ENCODE assay signal across 25 cellular contexts in genomic region chr2:6812857-6813530, GRCh38. TPM values are rescaled to one million over a fixed set of nuclear protein-coding genes. Genes with fewer than 3 reads are reported as not detected.
DNase-seq lines count a peak whose midpoint lies in the region; ATAC-seq and TF ChIP-seq lines count a peak whose summit lies in the region.
"Had no signal": no experiment of that assay in that cellular context is flagged by ENCODE, and none has a peak within 500 bp of the region (broad histone marks: within the 10 kb centered on the region; RNA-seq: fewer than 3 reads in every experiment).

No MANE protein-coding gene starts in this region.

- WGBS in gastroesophageal sphincter (ENCODE audit: low coverage in 1 of 2), 2 donors, result 61% methylated on average over 5 of the region's 12 CpGs; no CpG with 5 or more reads in 1 of the 2 donors

- no peak for TF ChIP-seq EP300 in gastroesophageal sphincter (IDR thresholded peaks at IDR 0.05)

- no peaks in the 10 kb centered on the region for H3K79me2 ChIP-seq in neural progenitor cell (ENCODE audit: low read depth)

- peak; percentile 76 for DNase-seq in G401 (ENCODE audit: low spot score)
- DNase-seq in NCI-H146 (lab: John Stamatoyannopoulos, UW), result peak; percentile 31
- DNase-seq in brain pericyte (ENCODE audit: low read depth, low spot score), result peak; percentile 13
- no peak for DNase-seq in neural progenitor cell (ENCODE audit: low spot score)
- no peak for DNase-seq in mucosa of gallbladder (ENCODE audit: low spot score)
- DNase-seq in activated T-cell treated with anti-CD3 and anti-CD28 coated beads, Interleukin-2, amount 50 U/mL, for 24 hours, result no peak
- DNase-seq: activated CD4-positive, alpha-beta memory T cell treated with anti-CD3 and anti-CD28 coated beads, Interleukin-2, amount 10 ng/mL, durations not matched to agents 7 days and 5 days; activated CD8-positive, alpha-beta memory T cell treated with anti-CD3 and anti-CD28 coated beads, Interleukin-2, amount 50 U/mL, for 48 hours; activated naive CD4-positive, alpha-beta T cell treated with anti-CD3 and anti-CD28 coated beads, Interleukin-2, amount 10 ng/mL, durations not matched to agents 7 days and 5 days; body of pancreas; Caco-2; GF-D8; NCI-H1436 treated with DMSO at 0.1 percent for 48 hours; SHP77 treated with DMSO at 0.1 percent for 48 hours; stimulated activated CD4-positive, alpha-beta T cell treated with anti-CD3 and anti-CD28 coated beads, Interleukin-15, amount 100 ng/mL, for 24 hours; stimulated activated CD4-positive, alpha-beta T cell treated with anti-CD3 and anti-CD28 coated beads, Interleukin-4, amount 100 ng/mL, for 4 hours; tibial artery had no signal

- H3K4me2 ChIP-seq in neural progenitor cell, result no peak overlapping the region

- H3K4me3 ChIP-seq in neural progenitor cell (no peak overlapping the region), gastroesophageal sphincter (no peak overlapping the region)
- H3K4me3 ChIP-seq: body of pancreas, dorsolateral prefrontal cortex, HAP-1, lung, tibial artery had no signal

- peaks cover 6% of the 10 kb centered on the region for H3K9me3 Mint-ChIP-seq in neural progenitor cell
- no peaks in the 10 kb centered on the region for H3K9me3 Mint-ChIP-seq in activated T-cell treated with anti-CD3 and anti-CD28 coated beads, Interleukin-2, amount 50 U/mL, for 24 hours
- H3K9me3 Mint-ChIP-seq: activated CD4-positive, alpha-beta memory T cell treated with anti-CD3 and anti-CD28 coated beads, Interleukin-2, amount 10 ng/mL, durations not matched to agents 7 days and 5 days; activated naive CD4-positive, alpha-beta T cell treated with anti-CD3 and anti-CD28 coated beads, Interleukin-2, amount 10 ng/mL, durations not matched to agents 7 days and 5 days; activated T-helper 17 cell treated with anti-CD3 and anti-CD28 coated beads, Interleukin-2, amount 50 U/mL, for 72 hours; natural killer cell treated with Interleukin-12 subunit alpha and Interleukin-12 subunit beta and Interleukin-15 and Interleukin-18, amount 100 ng/mL, for 72 hours; T-helper 2 cell treated with Interferon-gamma antibody and Interleukin-4, amounts not matched to agents 5 μg/mL and 100 μg/mL, for 36 hours had no signal

- peaks cover 4% of the 10 kb centered on the region for H3K27me3 ChIP-seq in neural progenitor cell
- H3K27me3 ChIP-seq in gastroesophageal sphincter, result peaks cover 35% of the 10 kb centered on the region
- H3K27me3 ChIP-seq: body of pancreas had no signal

- peak overlapping the region; percentile 1 for H3K27ac Mint-ChIP-seq in neural progenitor cell
- no peak overlapping the region for H3K27ac Mint-ChIP-seq in activated T-cell treated with anti-CD3 and anti-CD28 coated beads, Interleukin-2, amount 50 U/mL, for 24 hours
- H3K27ac Mint-ChIP-seq: activated CD4-positive, alpha-beta memory T cell treated with anti-CD3 and anti-CD28 coated beads, Interleukin-2, amount 10 ng/mL, durations not matched to agents 7 days and 5 days; activated naive CD4-positive, alpha-beta T cell treated with anti-CD3 and anti-CD28 coated beads, Interleukin-2, amount 10 ng/mL, durations not matched to agents 7 days and 5 days; activated T-helper 17 cell treated with anti-CD3 and anti-CD28 coated beads, Interleukin-2, amount 50 U/mL, for 72 hours; natural killer cell treated with Interleukin-12 subunit alpha and Interleukin-12 subunit beta and Interleukin-15 and Interleukin-18, amount 100 ng/mL, for 72 hours; T-helper 2 cell treated with Interferon-gamma antibody and Interleukin-4, amounts not matched to agents 5 μg/mL and 100 μg/mL, for 36 hours had no signal

- no peak overlapping the region for H3K27ac ChIP-seq in neural progenitor cell
- no peak overlapping the region for H3K27ac ChIP-seq in gastroesophageal sphincter
- H3K27ac ChIP-seq: body of pancreas, C4-2B, dorsolateral prefrontal cortex, tibial artery had no signal

- H3K27me3 Mint-ChIP-seq in neural progenitor cell (ENCODE audit: insufficient read depth, low read depth), result no peaks in the 10 kb centered on the region
- peaks cover 22% of the 10 kb centered on the region for H3K27me3 Mint-ChIP-seq in activated T-cell treated with anti-CD3 and anti-CD28 coated beads, Interleukin-2, amount 50 U/mL, for 24 hours

- peaks cover 15% of the 10 kb centered on the region for H3K4me1 Mint-ChIP-seq in neural progenitor cell
- no peaks in the 10 kb centered on the region for H3K4me1 Mint-ChIP-seq in activated T-cell treated with anti-CD3 and anti-CD28 coated beads, Interleukin-2, amount 50 U/mL, for 24 hours (ENCODE audit: low read depth)
- H3K4me1 Mint-ChIP-seq: activated CD4-positive, alpha-beta memory T cell treated with anti-CD3 and anti-CD28 coated beads, Interleukin-2, amount 10 ng/mL, durations not matched to agents 7 days and 5 days; activated naive CD4-positive, alpha-beta T cell treated with anti-CD3 and anti-CD28 coated beads, Interleukin-2, amount 10 ng/mL, durations not matched to agents 7 days and 5 days; activated T-helper 17 cell treated with anti-CD3 and anti-CD28 coated beads, Interleukin-2, amount 50 U/mL, for 72 hours had no signal

- H3K4me3 Mint-ChIP-seq in neural progenitor cell, result no peak overlapping the region
- no peak overlapping the region for H3K4me3 Mint-ChIP-seq in activated T-cell treated with anti-CD3 and anti-CD28 coated beads, Interleukin-2, amount 50 U/mL, for 24 hours
- H3K4me3 Mint-ChIP-seq: activated CD4-positive, alpha-beta memory T cell treated with anti-CD3 and anti-CD28 coated beads, Interleukin-2, amount 10 ng/mL, durations not matched to agents 7 days and 5 days; activated naive CD4-positive, alpha-beta T cell treated with anti-CD3 and anti-CD28 coated beads, Interleukin-2, amount 10 ng/mL, durations not matched to agents 7 days and 5 days; activated T-helper 17 cell treated with anti-CD3 and anti-CD28 coated beads, Interleukin-2, amount 50 U/mL, for 72 hours; natural killer cell treated with Interleukin-12 subunit alpha and Interleukin-12 subunit beta and Interleukin-15 and Interleukin-18, amount 100 ng/mL, for 72 hours; T-helper 2 cell treated with Interferon-gamma antibody and Interleukin-4, amounts not matched to agents 5 μg/mL and 100 μg/mL, for 36 hours had no signal

- in situ Hi-C loops in G401 (cut with HindIII; ENCODE audit: low sequenced_read_pairs), result no loop called here

- H4K20me1 ChIP-seq in neural progenitor cell (ENCODE audit: low read depth), result no peaks in the 10 kb centered on the region

- no peaks in the 10 kb centered on the region for H3K9me3 ChIP-seq in neural progenitor cell (ENCODE audit: low read depth)
- no peaks in the 10 kb centered on the region for H3K9me3 ChIP-seq in gastroesophageal sphincter
- H3K9me3 ChIP-seq: body of pancreas, Caco-2, HAP-1, tibial artery had no signal

- no peaks in the 10 kb centered on the region for H3F3A ChIP-seq in neural progenitor cell (ENCODE audit: low read depth)

- no peaks in the 10 kb centered on the region for H3K36me3 Mint-ChIP-seq in neural progenitor cell
- H3K36me3 Mint-ChIP-seq in activated T-cell treated with anti-CD3 and anti-CD28 coated beads, Interleukin-2, amount 50 U/mL, for 24 hours (ENCODE audit: low read depth), result no peaks in the 10 kb centered on the region
- H3K36me3 Mint-ChIP-seq: activated naive CD4-positive, alpha-beta T cell treated with anti-CD3 and anti-CD28 coated beads, Interleukin-2, amount 10 ng/mL, durations not matched to agents 7 days and 5 days; natural killer cell treated with Interleukin-12 subunit alpha and Interleukin-12 subunit beta and Interleukin-15 and Interleukin-18, amount 100 ng/mL, for 72 hours had no signal

- H3K4me1 ChIP-seq in neural progenitor cell (peaks cover 3% of the 10 kb centered on the region), gastroesophageal sphincter (no peaks in the 10 kb centered on the region)
- H3K4me1 ChIP-seq: body of pancreas, Caco-2, HAP-1, tibial artery had no signal

- no peak overlapping the region for H3K9ac ChIP-seq in neural progenitor cell

- H3K36me3 ChIP-seq in neural progenitor cell (no peaks in the 10 kb centered on the region), gastroesophageal sphincter (no peaks in the 10 kb centered on the region)
- H3K36me3 ChIP-seq: HAP-1, tibial artery had no signal

- no peak for TF ChIP-seq CTCF in neural progenitor cell (IDR thresholded peaks at IDR 0.05)
- TF ChIP-seq CTCF in gastroesophageal sphincter (IDR thresholded peaks at IDR 0.05), result no peak

- no peak overlapping the region for H2AFZ ChIP-seq in neural progenitor cell (replicated peaks)

- no peak for ATAC-seq in gastroesophageal sphincter
- ATAC-seq: activated T-helper 17 cell treated with anti-CD3 and anti-CD28 coated beads, Interleukin-2, amount 50 U/mL, for 72 hours; body of pancreas; natural killer cell treated with Interleukin-12 subunit alpha and Interleukin-12 subunit beta and Interleukin-15 and Interleukin-18, amount 100 ng/mL, for 72 hours had no signal

- TF ChIP-seq POLR2A in gastroesophageal sphincter (IDR thresholded peaks at IDR 0.05), result no peak

RNA-seq across cellular contexts. Expression of gene CMPK2, which starts 52.7 kb away (rescaled TPM):
- not detected in 2 replicates for total RNA-seq in G401 (2014; rRNA removed; shearing (Covaris generic))
- total RNA-seq in neural progenitor cell (ENCODE audit: low replicate concordance) (0.31 TPM in 1 of 2 replicates, not detected in the other), gastroesophageal sphincter (1 to 10 TPM; 3.1 to 7.8 (median 5.4) TPM), mucosa of gallbladder (2.9 TPM)

Comparison
In these comparisons a context has a peak if more than half of its experiments do, and no peak if none do; other contexts are left out.
1. DNase-seq: peak in G401 (single experiment), NCI-H146 (single experiment) and brain pericyte (single experiment); none in neural progenitor cell (single experiment), mucosa of gallbladder (single experiment) and activated T-cell treated with anti-CD3 and anti-CD28 coated beads, Interleukin-2, amount 50 U/mL, for 24 hours (single experiment).